ENCODE assay signal across 16 cellular contexts in genomic region chr4:140140566-140140965, GRCh38. TPM values are rescaled to one million over a fixed set of nuclear protein-coding genes. Genes with fewer than 3 reads are reported as not detected.
A peak's percentile ranks its signal among the peaks of the same experiment; 100 is the strongest.
DNase-seq lines count a peak whose midpoint lies in the region; ATAC-seq, FAIRE-seq and TF ChIP-seq lines count a peak whose summit lies in the region.
"Had no signal": no experiment of that assay in that cellular context is flagged by ENCODE, and none has a peak within 500 bp of the region (broad histone marks: within the 10 kb centered on the region; RNA-seq: fewer than 3 reads in every experiment).

No MANE protein-coding gene starts in this region.

- no peak overlapping the region for H2AFZ ChIP-seq in hepatocyte

- no peak for TF ChIP-seq EP300 in upper lobe of left lung (IDR thresholded peaks at IDR 0.05)

- TF ChIP-seq CTCF in Panc1 (IDR thresholded peaks at IDR 0.05) (no peak), hepatocyte (IDR thresholded peaks at IDR 0.05; ENCODE audit: poor library complexity) (no peak), pancreas (IDR thresholded peaks at IDR 0.05) (no peak), upper lobe of left lung (IDR thresholded peaks at IDR 0.05) (no peak)

- no peaks in the 10 kb centered on the region for H3K36me3 ChIP-seq in Panc1 (ENCODE audit: control insufficient read depth, insufficient read depth, low read length)
- no peaks in the 10 kb centered on the region for H3K36me3 ChIP-seq in hepatocyte (replicated peaks; ENCODE audit: insufficient read depth, low read depth)
- H3K36me3 ChIP-seq in pancreas = no peaks in the 10 kb centered on the region
- no peaks in the 10 kb centered on the region for H3K36me3 ChIP-seq in upper lobe of left lung
- H3K36me3 ChIP-seq: Peyer's patch had no signal

- no peaks in the 10 kb centered on the region for H3K9me2 ChIP-seq in hepatocyte (replicated peaks; ENCODE audit: insufficient read depth)
- H3K9me2 ChIP-seq: SK-N-SH had no signal

- H3K9me3 ChIP-seq in Panc1 (ENCODE audit: control insufficient read depth, insufficient read depth, low read depth, low read length) = no peaks in the 10 kb centered on the region
- no peaks in the 10 kb centered on the region for H3K9me3 ChIP-seq in hepatocyte (ENCODE audit: low read depth)
- no peaks in the 10 kb centered on the region for H3K9me3 ChIP-seq in pancreas
- no peaks in the 10 kb centered on the region for H3K9me3 ChIP-seq in upper lobe of left lung
- H3K9me3 ChIP-seq: Peyer's patch, SK-N-SH had no signal

- in situ Hi-C loops in Panc1 (cut with HindIII; ENCODE audit: low pct_unique_long_range_greater_than_20kb, low sequenced_read_pairs) = no loop called here

- peaks cover 90% of the 10 kb centered on the region for H3K79me2 ChIP-seq in hepatocyte

- ATAC-seq in Panc1 (no peak), pancreas (no peak), upper lobe of left lung (ENCODE audit: low FRiP score in 2 of 2) (no peak), GM19035 (IDR thresholded peaks at IDR 0.05; ENCODE audit: unreplicated experiment) (no peak)

- no peak for FAIRE-seq in pancreas (lab: Jason Lieb, UNC)
- FAIRE-seq: H54 had no signal

- H3K27me3 ChIP-seq in Panc1 (ENCODE audit: control insufficient read depth, insufficient read depth, low read length) (no peaks in the 10 kb centered on the region), hepatocyte (no peaks in the 10 kb centered on the region), pancreas (no peaks in the 10 kb centered on the region), upper lobe of left lung (no peaks in the 10 kb centered on the region)
- H3K27me3 ChIP-seq: BLaER1 treated with 17β-estradiol and CSF1 and Interleukin-3, amounts not matched to agents 10 nM and 100 nM; Peyer's patch had no signal

- DNase-seq in Panc1 (ENCODE audit: low read depth, low spot score) = no peak
- no peak for DNase-seq in hepatocyte (ENCODE audit: low spot score)
- DNase-seq in pancreas = no peak
- DNase-seq in upper lobe of left lung = no peak
- no peak for DNase-seq in CD1c-positive myeloid dendritic cell (ENCODE audit: extremely low spot score)
- DNase-seq in NCI-H446 treated with DMSO at 0.1 percent for 48 hours (lab: John Stamatoyannopoulos, UW) = no peak
- DNase-seq in ureter (ENCODE audit: low spot score) = no peak
- DNase-seq: EL, NCI-H2227 treated with DMSO at 0.1 percent for 48 hours, NCI-H526, Peyer's patch, Right ventricle myocardium superior, SK-N-SH had no signal

- H3K4me1 ChIP-seq in Panc1 (ENCODE audit: control insufficient read depth, insufficient read depth, low read length) (peaks cover 45% of the 10 kb centered on the region), hepatocyte (ENCODE audit: insufficient read depth) (peaks cover 32% of the 10 kb centered on the region), pancreas (peaks cover 0 to 29% (median 25%) of the 10 kb centered on the region in 3 donors), upper lobe of left lung (peaks cover 5 to 33% (median 18%) of the 10 kb centered on the region in 4 donors)

- POLR2A ChIA-PET in Panc1 (lab: Charles Lee) = no interaction called here

- 92% methylated on average over 3 of the region's 3 CpGs for WGBS in hepatocyte (ENCODE audit: low lambda C conversion rate, missing lambda C conversion rate)
- 72 to 74% methylated on average over 3 of the region's 3 CpGs for WGBS in pancreas, 2 donors
- 98 to 100% methylated on average over 3 of the region's 3 CpGs for WGBS in upper lobe of left lung, 2 donors

- peak overlapping the region; percentile 65 for H3K27ac ChIP-seq in Panc1 (ENCODE audit: low read length)
- H3K27ac ChIP-seq in hepatocyte = peak overlapping the region; percentile 47
- peak overlapping the region in 3 of 4 donors; percentile 38 to 47 (median 44) for H3K27ac ChIP-seq in pancreas
- peak overlapping the region in 3 of 4 donors; percentile 20 to 37 (median 36) for H3K27ac ChIP-seq in upper lobe of left lung
- H3K27ac ChIP-seq: BLaER1 treated with 17β-estradiol and CSF1 and Interleukin-3, amounts not matched to agents 10 nM and 100 nM had no signal

- intact Hi-C loops in Panc1 (cut with micrococcal nuclease; ENCODE audit: unreplicated experiment) = no loop called here
- intact Hi-C loops in pancreas (cut with DNase I) = loop anchor here in 1 of 3 donors (10.0 kb wide), 1 partner anchor 96 kb away; no protein-coding TSS in a partner anchor

- no peak for TF ChIP-seq POLR2A in upper lobe of left lung (IDR thresholded peaks at IDR 0.05)

- no TSS peak for BruUV-seq in Panc1 (replicated peaks; lab: Mats Ljungman, UMichigan)

- CTCF ChIA-PET in Panc1 (lab: Charles Lee) = no interaction called here

- peak overlapping the region; percentile 24 for H3K4me2 ChIP-seq in hepatocyte
- H3K4me2 ChIP-seq: BLaER1 treated with 17β-estradiol and CSF1 and Interleukin-3, amounts not matched to agents 10 nM and 100 nM; SK-N-SH had no signal

- H3K4me3 ChIP-seq in Panc1 (ENCODE audit: low read depth in 2 of 2, low read length in 2 of 2) = no peak overlapping the region
- H3K4me3 ChIP-seq in hepatocyte = no peak overlapping the region
- no peak overlapping the region for H3K4me3 ChIP-seq in pancreas
- no peak overlapping the region for H3K4me3 ChIP-seq in upper lobe of left lung
- H3K4me3 ChIP-seq: BLaER1 treated with 17β-estradiol and CSF1 and Interleukin-3, amounts not matched to agents 10 nM and 100 nM; Peyer's patch had no signal

- H4K20me1 ChIP-seq in hepatocyte (ENCODE audit: insufficient read depth, poor library complexity, severe bottlenecking) = no peaks in the 10 kb centered on the region

RNA-seq across cellular contexts. Expression of gene MAML3, which starts 13.4 kb away (rescaled TPM):
- total RNA-seq in Panc1 (2021; ENCODE audit: unreplicated experiment) (7.7 TPM), hepatocyte (8.7 and 11.2 TPM in 2 replicates), pancreas (1 to 10 TPM; 5.3 to 8.9 (median 6.5) TPM), upper lobe of left lung (10 to 100 TPM in 5 of 6 donors, 1 to 10 TPM in 1; 9.6 to 31.4 (median 14.5) TPM), ureter (23.4 TPM)
- 7.1 TPM for polyA plus RNA-seq in Panc1 (2012; ENCODE audit: insufficient read length)
- polyA plus RNA-seq in hepatocyte (4.1 TPM in 2 replicates), pancreas (1 to 10 TPM; 3.8 to 4.0 TPM)
